In genomic region chr1:205073511-205073910, GRCh38 we compare ENCODE assay signal across 15 cellular contexts. TPM values are rescaled to one million over a fixed set of nuclear protein-coding genes. Genes with fewer than 3 reads are reported as not detected.
A peak's percentile ranks its signal among the peaks of the same experiment; 100 is the strongest.
DNase-seq lines count a peak whose midpoint lies in the region; ATAC-seq and TF ChIP-seq lines count a peak whose summit lies in the region.
"Had no signal": no experiment of that assay in that cellular context is flagged by ENCODE, and none has a peak within 500 bp of the region (broad histone marks: within the 10 kb centered on the region; RNA-seq: fewer than 3 reads in every experiment).

No MANE protein-coding gene starts in this region.

- H3K4me1 Mint-ChIP-seq in chondrocyte (ENCODE audit: low read depth): peaks cover 6% of the 10 kb centered on the region

- no peak for ATAC-seq in activated naive CD4-positive, alpha-beta T cell treated with anti-CD3 and anti-CD28 coated beads, Interleukin-2, amount 50 U/mL, for 72 hours

- H3K4me3 ChIP-seq in fibroblast of the aortic adventitia (ENCODE audit: low read depth, low read length) (no peak overlapping the region), skin epidermis (no peak overlapping the region)
- H3K4me3 ChIP-seq: BLaER1 treated with 17β-estradiol and CSF1 and Interleukin-3, amounts not matched to agents 10 nM and 100 nM had no signal

- H3K27me3 Mint-ChIP-seq in chondrocyte (ENCODE audit: low read depth): no peaks in the 10 kb centered on the region

- H3K27ac ChIP-seq in skin epidermis: peak overlapping the region in 18 of 21 experiments; percentile 8 to 83 (median 62)
- H3K27ac ChIP-seq: BLaER1 treated with 17β-estradiol and CSF1 and Interleukin-3, amounts not matched to agents 10 nM and 100 nM had no signal

- H3K27ac Mint-ChIP-seq in activated naive CD4-positive, alpha-beta T cell treated with anti-CD3 and anti-CD28 coated beads, Interleukin-2, amount 50 U/mL, for 72 hours: no peak overlapping the region
- no peak overlapping the region for H3K27ac Mint-ChIP-seq in chondrocyte (ENCODE audit: unreplicated experiment)
- H3K27ac Mint-ChIP-seq: HFFc6 had no signal

- H3K4me3 Mint-ChIP-seq in chondrocyte (ENCODE audit: unreplicated experiment): no peak overlapping the region
- H3K4me3 Mint-ChIP-seq: HFFc6 had no signal

- H3K36me3 Mint-ChIP-seq in activated naive CD4-positive, alpha-beta T cell treated with anti-CD3 and anti-CD28 coated beads, Interleukin-2, amount 50 U/mL, for 72 hours: no peaks in the 10 kb centered on the region
- H3K36me3 Mint-ChIP-seq in chondrocyte (ENCODE audit: low read depth): no peaks in the 10 kb centered on the region

- DNase-seq in HT1080 (ENCODE audit: low read depth) (peak; percentile 36), RPMI8226 (peak; percentile 54), fibroblast of the aortic adventitia (ENCODE audit: low read depth) (peak; percentile 14), chondrocyte (ENCODE audit: low spot score) (no peak)
- DNase-seq in stimulated activated CD4-positive, alpha-beta T cell treated with anti-CD3 and anti-CD28 coated beads, Interleukin-4, amount 100 ng/mL, for 4 hours: no peak
- no peak for DNase-seq in activated naive CD4-positive, alpha-beta T cell treated with anti-CD3 and anti-CD28 coated beads, Interleukin-2, amount 50 U/mL, for 72 hours (ENCODE audit: low spot score in 2 of 2)
- DNase-seq: HFFc6, KG1, MM.1S, NCI-H1930, NCI-H524 treated with DMSO at 0.1 percent for 48 hours, SHP77 treated with DMSO at 0.1 percent for 48 hours had no signal

- TF ChIP-seq CTCF in fibroblast of the aortic adventitia (IDR thresholded peaks at IDR 0.05; ENCODE audit: insufficient read depth, low read length) (no peak), chondrocyte (IDR thresholded peaks at IDR 0.05) (no peak)

- H3K9me3 Mint-ChIP-seq in activated naive CD4-positive, alpha-beta T cell treated with anti-CD3 and anti-CD28 coated beads, Interleukin-2, amount 50 U/mL, for 72 hours: no peaks in the 10 kb centered on the region
- no peaks in the 10 kb centered on the region for H3K9me3 Mint-ChIP-seq in chondrocyte (ENCODE audit: low read depth)
- H3K9me3 Mint-ChIP-seq: HFFc6 had no signal

RNA-seq across cellular contexts. Expression of gene TMEM81, which starts 10.7 kb away (rescaled TPM):
- 1.2 and 1.8 TPM in 2 replicates for total RNA-seq in HT1080 (2014; rRNA removed; shearing (Covaris generic))
- 2.7 and 3.2 TPM in 2 replicates for polyA plus RNA-seq in HT1080 (2015; cell fraction: cytosol; rRNA removed)
- 3.8 and 4.2 TPM in 2 replicates for polyA plus RNA-seq in HT1080 (2015; cell fraction: nucleus; rRNA removed)
- total RNA-seq in fibroblast of the aortic adventitia (ENCODE audit: low replicate concordance) (1.5 and 2.0 TPM in 2 replicates), chondrocyte (2.5 to 3.8 TPM (median 3.7 TPM) in 3 replicates)
- total RNA-seq in activated naive CD4-positive, alpha-beta T cell treated with anti-CD3 and anti-CD28 coated beads, Interleukin-2, amount 50 U/mL, for 72 hours: 1 to 10 TPM; 4.1 to 6.0 TPM

RNA-seq across cellular contexts. Expression of gene CNTN2, which starts 30.5 kb away (rescaled TPM):
- not detected in 2 replicates for total RNA-seq in HT1080 (2014; rRNA removed; shearing (Covaris generic))
- not detected in 2 replicates for polyA plus RNA-seq in HT1080 (2015; cell fraction: cytosol; rRNA removed)
- not detected in 2 replicates for polyA plus RNA-seq in HT1080 (2015; cell fraction: nucleus; rRNA removed)
- not detected in 2 replicates for total RNA-seq in fibroblast of the aortic adventitia (ENCODE audit: low replicate concordance)
- total RNA-seq in activated naive CD4-positive, alpha-beta T cell treated with anti-CD3 and anti-CD28 coated beads, Interleukin-2, amount 50 U/mL, for 72 hours: not detected
- total RNA-seq in chondrocyte: not detected in 3 replicates
- total RNA-seq: HFFc6 had no signal
- polyA plus RNA-seq: AG04450 had no signal

RNA-seq across cellular contexts. Expression of gene RBBP5, which starts 48.3 kb away (rescaled TPM):
- total RNA-seq in HT1080 (2014; rRNA removed; shearing (Covaris generic)): 14.1 and 15.8 TPM in 2 replicates
- 12.4 and 16.1 TPM in 2 replicates for polyA plus RNA-seq in HT1080 (2015; cell fraction: cytosol; rRNA removed)
- polyA plus RNA-seq in HT1080 (2015; cell fraction: nucleus; rRNA removed): 22.1 and 22.2 TPM in 2 replicates
- total RNA-seq in fibroblast of the aortic adventitia (ENCODE audit: low replicate concordance): 10.1 and 24.2 TPM in 2 replicates
- total RNA-seq in activated naive CD4-positive, alpha-beta T cell treated with anti-CD3 and anti-CD28 coated beads, Interleukin-2, amount 50 U/mL, for 72 hours: 10 to 100 TPM; 19.3 to 24.6 TPM
- total RNA-seq in chondrocyte: 12.4 to 14.4 TPM (median 13.6 TPM) in 3 replicates

Comparison
In these comparisons a context has a peak if more than half of its experiments do, and no peak if none do; other contexts are left out.
1. DNase-seq: peak in HT1080 (single experiment), RPMI8226 (single experiment) and fibroblast of the aortic adventitia (single experiment); none in stimulated activated CD4-positive, alpha-beta T cell treated with anti-CD3 and anti-CD28 coated beads, Interleukin-4, amount 100 ng/mL, for 4 hours (0 of 2), activated naive CD4-positive, alpha-beta T cell treated with anti-CD3 and anti-CD28 coated beads, Interleukin-2, amount 50 U/mL, for 72 hours (0 of 2) and chondrocyte (single experiment).